In the genomic region with DNA sequence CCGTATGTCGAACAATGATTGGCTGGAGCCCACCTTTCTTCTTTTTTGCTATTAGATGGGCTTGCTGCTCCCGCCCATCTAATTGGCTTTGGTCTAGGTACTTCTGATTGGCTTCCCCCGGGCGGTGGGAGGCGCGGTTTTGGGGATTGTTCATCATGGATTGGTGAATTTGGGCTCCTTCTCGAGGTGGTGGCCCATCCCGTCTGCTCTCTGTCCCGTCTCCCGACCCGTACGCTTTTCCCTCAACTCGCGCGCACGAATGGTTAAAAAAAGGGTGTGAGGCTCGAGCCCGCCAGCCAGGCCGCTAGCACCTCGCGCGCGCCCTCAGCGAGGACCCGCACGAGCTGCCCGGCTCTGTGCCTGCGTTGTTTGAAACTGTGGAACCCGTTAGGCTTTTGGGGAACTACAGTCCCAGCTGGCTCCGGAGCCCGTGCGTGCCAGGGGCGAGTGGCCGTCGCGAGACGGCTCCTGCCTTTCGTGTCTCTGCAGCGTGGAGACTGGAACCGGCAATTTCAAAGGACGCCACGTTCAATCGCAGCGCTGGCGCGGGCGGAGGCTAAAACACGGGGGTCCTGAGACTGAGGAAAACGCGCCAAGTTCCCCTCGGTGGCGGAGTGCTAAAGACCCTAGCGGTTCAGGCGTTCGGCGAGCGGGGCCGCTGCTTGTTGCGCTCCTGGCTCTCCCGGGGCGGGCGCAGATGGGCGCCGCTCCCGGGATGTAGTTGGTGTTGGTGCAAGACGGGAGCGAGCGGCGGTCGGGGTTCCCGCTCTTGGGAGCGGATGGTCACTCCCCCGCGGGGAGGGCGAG, we compare ENCODE assay signal across 8 cellular contexts.
DNase-seq lines count a peak whose midpoint lies in the region; ATAC-seq lines count a peak whose summit lies in the region.

A gene with protein sequence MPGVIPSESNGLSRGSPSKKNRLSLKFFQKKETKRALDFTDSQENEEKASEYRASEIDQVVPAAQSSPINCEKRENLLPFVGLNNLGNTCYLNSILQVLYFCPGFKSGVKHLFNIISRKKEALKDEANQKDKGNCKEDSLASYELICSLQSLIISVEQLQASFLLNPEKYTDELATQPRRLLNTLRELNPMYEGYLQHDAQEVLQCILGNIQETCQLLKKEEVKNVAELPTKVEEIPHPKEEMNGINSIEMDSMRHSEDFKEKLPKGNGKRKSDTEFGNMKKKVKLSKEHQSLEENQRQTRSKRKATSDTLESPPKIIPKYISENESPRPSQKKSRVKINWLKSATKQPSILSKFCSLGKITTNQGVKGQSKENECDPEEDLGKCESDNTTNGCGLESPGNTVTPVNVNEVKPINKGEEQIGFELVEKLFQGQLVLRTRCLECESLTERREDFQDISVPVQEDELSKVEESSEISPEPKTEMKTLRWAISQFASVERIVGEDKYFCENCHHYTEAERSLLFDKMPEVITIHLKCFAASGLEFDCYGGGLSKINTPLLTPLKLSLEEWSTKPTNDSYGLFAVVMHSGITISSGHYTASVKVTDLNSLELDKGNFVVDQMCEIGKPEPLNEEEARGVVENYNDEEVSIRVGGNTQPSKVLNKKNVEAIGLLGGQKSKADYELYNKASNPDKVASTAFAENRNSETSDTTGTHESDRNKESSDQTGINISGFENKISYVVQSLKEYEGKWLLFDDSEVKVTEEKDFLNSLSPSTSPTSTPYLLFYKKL (plus strand): TSS at position 584 of the 807 bp plus-strand sequence. CDS start 2,819 bp downstream, outside the sequence.

- H3K27me3 Mint-ChIP-seq in central memory CD8-positive, alpha-beta T cell, result no peaks in the 10 kb centered on the region

- H3K9me3 Mint-ChIP-seq in central memory CD8-positive, alpha-beta T cell, result peaks cover 5% of the 10 kb centered on the region

- peaks cover 21% of the 10 kb centered on the region for H3K36me3 Mint-ChIP-seq in central memory CD8-positive, alpha-beta T cell (ENCODE audit: insufficient read depth)

- DNase-seq in AG08395 (ENCODE audit: low spot score) (peak; percentile 96), NCI-H345 treated with DMSO at 0.1 percent for 48 hours (lab: John Stamatoyannopoulos, UW; ENCODE audit: unreplicated experiment) (peak; percentile 98), iris pigment epithelial cell (ENCODE audit: low read depth) (peak; percentile 100)
- DNase-seq in activated CD4-positive, CD25-positive, alpha-beta regulatory T cell (lab: John Stamatoyannopoulos, UW), result peak; percentile 98 to 99 (median 99)
- peak; percentile 93 to 98 for DNase-seq in central memory CD8-positive, alpha-beta T cell (ENCODE audit: low spot score in 2 of 2)
- peak; percentile 94 to 96 for DNase-seq in stimulated activated CD4-positive, alpha-beta T cell treated with anti-CD3 and anti-CD28 coated beads, Interleukin-12 subunit alpha, Interleukin-12 subunit beta, amount 100 ng/mL, for 24 hours (ENCODE audit: low read depth in 2 of 2)

- peaks cover 37% of the 10 kb centered on the region for H3K4me1 Mint-ChIP-seq in central memory CD8-positive, alpha-beta T cell

- ATAC-seq in GM19023 (IDR thresholded peaks at IDR 0.05; ENCODE audit: unreplicated experiment) (peak; percentile 74), HG03280 (IDR thresholded peaks at IDR 0.05; ENCODE audit: unreplicated experiment) (peak; percentile 78)
- ATAC-seq in central memory CD8-positive, alpha-beta T cell (replicated peaks; ENCODE audit: extremely low read depth, poor library complexity, severe bottlenecking), result peak; percentile 88

- peak within 1 kb of the TSS; percentile 97 for H3K27ac Mint-ChIP-seq in central memory CD8-positive, alpha-beta T cell (ENCODE audit: low read depth)

- peak within 1 kb of the TSS; percentile 93 for H3K4me3 Mint-ChIP-seq in central memory CD8-positive, alpha-beta T cell

Comparison
In these comparisons a context has a peak if more than half of its experiments do, and no peak if none do; other contexts are left out.
1. Peak in every context shown above with its lines: DNase-seq and ATAC-seq.